Comparison of ENCODE assay signal across 8 cellular contexts in the genomic region with DNA sequence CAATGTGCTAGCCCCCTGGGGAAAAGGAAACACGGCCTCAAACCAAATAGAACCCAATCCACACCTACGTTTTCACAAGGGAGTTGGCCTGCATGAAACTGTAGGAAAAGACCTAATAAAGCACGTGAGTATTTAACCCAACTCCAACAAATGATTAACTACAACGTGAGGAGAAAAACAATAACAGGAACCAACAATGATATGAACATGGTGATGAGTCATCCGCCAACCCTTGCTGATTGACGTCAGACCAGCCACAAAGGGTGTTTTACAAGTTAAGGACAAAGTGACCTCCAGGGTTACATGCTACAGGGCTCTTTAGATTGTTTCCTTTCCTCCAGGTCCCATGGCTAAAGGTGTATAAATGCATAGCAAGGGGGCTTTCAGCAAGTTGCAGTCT.
DNase-seq lines count a peak whose midpoint lies in the region; ATAC-seq and TF ChIP-seq lines count a peak whose summit lies in the region.

No MANE protein-coding gene starts in this region.

- H3K4me1 ChIP-seq in muscle layer of duodenum (ENCODE audit: control insufficient read depth in 1 of 2, insufficient read depth in 2 of 2, low read length in 2 of 2), result peaks cover 0 to 6% of the 10 kb centered on the region in 2 donors

- no peaks in the 10 kb centered on the region for H3K27me3 ChIP-seq in muscle layer of duodenum (ENCODE audit: low read depth, low read length)

- H3K36me3 ChIP-seq in muscle layer of duodenum (ENCODE audit: control insufficient read depth in 1 of 2, insufficient read depth in 2 of 2, low read length in 2 of 2), result peaks cover 0 to 3% of the 10 kb centered on the region in 2 donors

- DNase-seq in GM13977 (ENCODE audit: low spot score) (peak; percentile 26), T-helper 22 cell (ENCODE audit: low read depth) (peak; percentile 44), midbrain (lab: John Stamatoyannopoulos, UW) (no peak), germinal center (ENCODE audit: low spot score) (no peak), NCI-H345 (lab: John Stamatoyannopoulos, UW) (no peak)
- peak; percentile 17 for DNase-seq in effector CD4-positive, alpha-beta T cell

- TF ChIP-seq CTCF in GM13977 (IDR thresholded peaks at IDR 0.05; ENCODE audit: extremely low read depth, insufficient read depth, missing control alignments), result no peak

- peak overlapping the region; percentile 25 for H3K27ac ChIP-seq in muscle layer of duodenum (ENCODE audit: low read length)

- ATAC-seq in HG02938 (IDR thresholded peaks at IDR 0.05; ENCODE audit: unreplicated experiment), result peak; percentile 99

- in situ Hi-C loops in GM13977 (cut with MboI; ENCODE audit: low pct_unique_long_range_greater_than_20kb, low sequenced_read_pairs, unreplicated experiment), result no loop called here

- H3K4me3 ChIP-seq in muscle layer of duodenum (ENCODE audit: low read depth in 1 of 2, low read length in 2 of 2), result no peak overlapping the region

- no peaks in the 10 kb centered on the region for H3K9me3 ChIP-seq in muscle layer of duodenum (ENCODE audit: control insufficient read depth in 1 of 2, low read length in 2 of 2)

Comparison
In these comparisons a context has a peak if more than half of its experiments do, and no peak if none do; other contexts are left out.
1. DNase-seq: peak in GM13977 (single experiment), T-helper 22 cell (single experiment) and effector CD4-positive, alpha-beta T cell (single experiment); none in midbrain (single experiment), germinal center (single experiment) and NCI-H345 (single experiment).